Comparison of ENCODE assay signal across 1 cellular context in the genomic region with DNA sequence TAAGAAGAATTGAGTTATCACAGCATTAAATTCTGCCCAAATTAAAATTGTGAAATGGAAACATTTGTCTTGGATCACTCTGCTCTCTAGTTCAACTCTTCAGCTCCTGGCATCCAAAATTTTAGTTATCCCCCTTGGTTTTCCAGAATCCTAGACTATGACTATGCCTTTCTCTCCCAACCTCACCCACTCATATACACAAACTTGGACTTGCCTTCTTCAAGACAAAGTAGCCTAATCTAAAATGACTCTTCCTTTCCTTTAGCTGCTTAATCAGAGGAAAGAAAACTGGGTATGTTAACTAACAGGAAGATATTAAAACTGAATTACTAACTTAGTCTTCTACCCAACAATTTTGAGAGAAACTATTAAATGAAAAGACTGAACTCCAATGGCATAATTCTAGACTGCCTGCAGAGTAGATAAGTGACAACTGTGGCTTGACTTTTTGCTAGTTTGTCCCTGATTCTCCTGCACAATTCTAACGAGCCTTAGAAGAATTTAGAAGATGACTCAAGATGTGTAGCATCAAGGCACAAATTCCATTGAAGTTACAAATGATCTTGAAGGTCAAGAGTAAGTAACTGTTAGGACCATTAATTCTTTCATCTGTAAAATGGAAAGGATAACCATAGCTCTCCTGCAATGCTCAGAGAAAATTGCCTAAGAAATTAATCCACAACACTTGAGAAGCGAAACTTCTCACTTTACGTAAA.
TF ChIP-seq lines count a peak whose summit lies in the region.

No MANE protein-coding gene starts in this region.

TF ChIP-seq in HCT116, 20 proteins besides CTCF, POLR2A, EP300 and RAD21 (continued from another document):
- TF ChIP-seq TCF7L2 (IDR thresholded peaks at IDR 0.05; ENCODE audit: borderline replicate concordance, extremely low read depth, insufficient read depth, insufficient read length) (no peak), CBX3 (IDR thresholded peaks at IDR 0.05; ENCODE audit: low read depth) (no peak), YY1 (IDR thresholded peaks at IDR 0.05; ENCODE audit: extremely low read depth, insufficient replicate concordance, low read depth, low read length) (no peak), POLR2AphosphoS5 (IDR thresholded peaks at IDR 0.05; ENCODE audit: low read depth, low read length) (no peak), ZFX (IDR thresholded peaks at IDR 0.05) (no peak), EGR1 (IDR thresholded peaks at IDR 0.05; ENCODE audit: low read depth) (no peak), JUND (IDR thresholded peaks at IDR 0.05) (no peak), ELF1 (IDR thresholded peaks at IDR 0.05; ENCODE audit: borderline replicate concordance, low read depth) (no peak)
- TF ChIP-seq, protein P1, sequence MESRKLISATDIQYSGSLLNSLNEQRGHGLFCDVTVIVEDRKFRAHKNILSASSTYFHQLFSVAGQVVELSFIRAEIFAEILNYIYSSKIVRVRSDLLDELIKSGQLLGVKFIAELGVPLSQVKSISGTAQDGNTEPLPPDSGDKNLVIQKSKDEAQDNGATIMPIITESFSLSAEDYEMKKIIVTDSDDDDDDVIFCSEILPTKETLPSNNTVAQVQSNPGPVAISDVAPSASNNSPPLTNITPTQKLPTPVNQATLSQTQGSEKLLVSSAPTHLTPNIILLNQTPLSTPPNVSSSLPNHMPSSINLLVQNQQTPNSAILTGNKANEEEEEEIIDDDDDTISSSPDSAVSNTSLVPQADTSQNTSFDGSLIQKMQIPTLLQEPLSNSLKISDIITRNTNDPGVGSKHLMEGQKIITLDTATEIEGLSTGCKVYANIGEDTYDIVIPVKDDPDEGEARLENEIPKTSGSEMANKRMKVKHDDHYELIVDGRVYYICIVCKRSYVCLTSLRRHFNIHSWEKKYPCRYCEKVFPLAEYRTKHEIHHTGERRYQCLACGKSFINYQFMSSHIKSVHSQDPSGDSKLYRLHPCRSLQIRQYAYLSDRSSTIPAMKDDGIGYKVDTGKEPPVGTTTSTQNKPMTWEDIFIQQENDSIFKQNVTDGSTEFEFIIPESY (IDR thresholded peaks at IDR 0.05; ENCODE audit: extremely low read depth, insufficient replicate concordance, low read length) = no peak
